9 cellular contexts compared by ENCODE assay signal in genomic region chr16:55480228-55480655, GRCh38. TPM values are rescaled to one million over a fixed set of nuclear protein-coding genes. Genes with fewer than 3 reads are reported as not detected.
DNase-seq lines count a peak whose midpoint lies in the region; ATAC-seq and TF ChIP-seq lines count a peak whose summit lies in the region.
"Had no signal": no experiment of that assay in that cellular context is flagged by ENCODE, and none has a peak within 500 bp of the region (broad histone marks: within the 10 kb centered on the region; RNA-seq: fewer than 3 reads in every experiment).

No MANE protein-coding gene starts in this region.

- peaks cover 27% of the 10 kb centered on the region for H3K36me3 ChIP-seq in fibroblast of lung (ENCODE audit: control insufficient read depth, insufficient read depth, low read length)
- no peaks in the 10 kb centered on the region for H3K36me3 ChIP-seq in mucosa of descending colon (ENCODE audit: low read depth)
- H3K36me3 ChIP-seq in vagina = peaks cover 0 to 28% of the 10 kb centered on the region in 2 donors

- ATAC-seq in mucosa of descending colon (peak; percentile 63), HG03469 (IDR thresholded peaks at IDR 0.05; ENCODE audit: unreplicated experiment) (no peak)

- H3K4me3 ChIP-seq in fibroblast of lung (replicated peaks in 1 of 4; ENCODE audit: control extremely low read depth in 1 of 4, insufficient read depth in 1 of 4, low read depth in 3 of 4, low read length in 4 of 4) (peak overlapping the region; percentile 87 to 98 (median 94)), mucosa of descending colon (no peak overlapping the region), vagina (peak overlapping the region; percentile 60 to 67)

- H3K9me3 ChIP-seq in fibroblast of lung (ENCODE audit: control insufficient read depth, insufficient read depth, low read depth, low read length) (no peaks in the 10 kb centered on the region), mucosa of descending colon (no peaks in the 10 kb centered on the region), vagina (no peaks in the 10 kb centered on the region)

- H3K79me2 ChIP-seq in fibroblast of lung (ENCODE audit: control insufficient read depth, insufficient read depth, low read length) = peaks cover 48% of the 10 kb centered on the region

- no peak overlapping the region for H2AFZ ChIP-seq in fibroblast of lung (ENCODE audit: low read length)

- peak overlapping the region; percentile 86 for H3K9ac ChIP-seq in fibroblast of lung (ENCODE audit: insufficient read depth, low read length)

- H3K4me1 ChIP-seq in fibroblast of lung (ENCODE audit: control insufficient read depth, extremely low read depth, insufficient read depth, low read length) (peaks cover 18% of the 10 kb centered on the region), mucosa of descending colon (ENCODE audit: low read depth) (no peaks in the 10 kb centered on the region), vagina (peaks cover 33% of the 10 kb centered on the region)

- peak overlapping the region; percentile 95 for H3K4me2 ChIP-seq in fibroblast of lung (ENCODE audit: extremely low read depth, insufficient read depth, low read length)

- DNase-seq in SKM-1 treated with dmso at 0.1 percent for 144 hours (lab: John Stamatoyannopoulos, UW; ENCODE audit: unreplicated experiment) = peak; percentile 23
- DNase-seq in SKM-1 (lab: John Stamatoyannopoulos, UW; ENCODE audit: unreplicated experiment) = no peak
- DNase-seq in fibroblast of lung (ENCODE audit: low read depth in 2 of 2) = peak; percentile 94 to 95
- peak; percentile 66 to 81 (median 74) for DNase-seq in mucosa of descending colon
- peak in 1 of 2 donors; percentile 95 for DNase-seq in vagina (ENCODE audit: extremely low spot score in 2 of 2)
- no peak for DNase-seq in NCI-H128 (lab: John Stamatoyannopoulos, UW; ENCODE audit: unreplicated experiment)
- DNase-seq in NCI-H526 (lab: John Stamatoyannopoulos, UW) = no peak
- DNase-seq: NCI-H1048 had no signal

- intact Hi-C loops in mucosa of descending colon (cut with DNase I, micrococcal nuclease) (no loop called here), vagina (cut with DNase I) (no loop called here)

- TF ChIP-seq POLR2A in vagina (IDR thresholded peaks at IDR 0.05) = peak in 1 of 2 donors; percentile 46

- no peak for TF ChIP-seq CTCF in fibroblast of lung (conservative IDR thresholded peaks at IDR 0.05 in 1 of 2, IDR thresholded peaks at IDR 0.05 in 1 of 2; ENCODE audit: low read depth in 1 of 2, low read length in 2 of 2)
- no peak for TF ChIP-seq CTCF in mucosa of descending colon (IDR thresholded peaks at IDR 0.05)
- no peak for TF ChIP-seq CTCF in vagina (IDR thresholded peaks at IDR 0.05)

- no peaks in the 10 kb centered on the region for H4K20me1 ChIP-seq in fibroblast of lung (ENCODE audit: control insufficient read depth, extremely low read depth, insufficient read depth, low read length)

- peak overlapping the region; percentile 95 for H3K27ac ChIP-seq in fibroblast of lung (ENCODE audit: insufficient read depth, low read length)
- peak overlapping the region; percentile 94 for H3K27ac ChIP-seq in vagina

- H3K27me3 ChIP-seq in fibroblast of lung (ENCODE audit: control insufficient read depth, insufficient read depth, low read length) = no peaks in the 10 kb centered on the region
- no peaks in the 10 kb centered on the region for H3K27me3 ChIP-seq in vagina

RNA-seq across cellular contexts. Expression of gene MMP2, which starts 1.2 kb away (rescaled TPM):
- 1,311 and 1,457 TPM in 2 replicates for total RNA-seq in fibroblast of lung
- 760 and 1,609 TPM in 2 replicates for polyA plus RNA-seq in fibroblast of lung
- polyA plus RNA-seq in fibroblast of lung (2012) = 608 and 1,202 TPM in 2 replicates
- polyA minus RNA-seq in fibroblast of lung (ENCODE audit: low replicate concordance) = 617 and 1,278 TPM in 2 replicates
- 100 to 1,000 TPM in 2 of 3 donors, 10 to 100 TPM in 1; 30.1 to 193 (median 153) TPM for total RNA-seq in mucosa of descending colon
- total RNA-seq in vagina = 296 TPM

RNA-seq across cellular contexts. Expression of gene LPCAT2, which starts 28.6 kb away (rescaled TPM):
- 13.1 and 17.8 TPM in 2 replicates for total RNA-seq in fibroblast of lung
- 10.2 and 13.6 TPM in 2 replicates for polyA plus RNA-seq in fibroblast of lung
- polyA plus RNA-seq in fibroblast of lung (2012) = 5.4 and 9.0 TPM in 2 replicates
- polyA minus RNA-seq in fibroblast of lung (ENCODE audit: low replicate concordance) = 3.4 and 5.3 TPM in 2 replicates
- 10 to 100 TPM; 11.3 to 22.1 (median 13.8) TPM for total RNA-seq in mucosa of descending colon
- 11.3 TPM for total RNA-seq in vagina

Comparison
In these comparisons a context has a peak if more than half of its experiments do, and no peak if none do; other contexts are left out.
1. DNase-seq: peak in SKM-1 treated with dmso at 0.1 percent for 144 hours (single experiment), fibroblast of lung (2 of 2) and mucosa of descending colon (3 of 3); none in SKM-1 (single experiment), NCI-H128 (single experiment) and NCI-H526 (0 of 2).